ENCODE assay signal across 8 cellular contexts in the genomic region with DNA sequence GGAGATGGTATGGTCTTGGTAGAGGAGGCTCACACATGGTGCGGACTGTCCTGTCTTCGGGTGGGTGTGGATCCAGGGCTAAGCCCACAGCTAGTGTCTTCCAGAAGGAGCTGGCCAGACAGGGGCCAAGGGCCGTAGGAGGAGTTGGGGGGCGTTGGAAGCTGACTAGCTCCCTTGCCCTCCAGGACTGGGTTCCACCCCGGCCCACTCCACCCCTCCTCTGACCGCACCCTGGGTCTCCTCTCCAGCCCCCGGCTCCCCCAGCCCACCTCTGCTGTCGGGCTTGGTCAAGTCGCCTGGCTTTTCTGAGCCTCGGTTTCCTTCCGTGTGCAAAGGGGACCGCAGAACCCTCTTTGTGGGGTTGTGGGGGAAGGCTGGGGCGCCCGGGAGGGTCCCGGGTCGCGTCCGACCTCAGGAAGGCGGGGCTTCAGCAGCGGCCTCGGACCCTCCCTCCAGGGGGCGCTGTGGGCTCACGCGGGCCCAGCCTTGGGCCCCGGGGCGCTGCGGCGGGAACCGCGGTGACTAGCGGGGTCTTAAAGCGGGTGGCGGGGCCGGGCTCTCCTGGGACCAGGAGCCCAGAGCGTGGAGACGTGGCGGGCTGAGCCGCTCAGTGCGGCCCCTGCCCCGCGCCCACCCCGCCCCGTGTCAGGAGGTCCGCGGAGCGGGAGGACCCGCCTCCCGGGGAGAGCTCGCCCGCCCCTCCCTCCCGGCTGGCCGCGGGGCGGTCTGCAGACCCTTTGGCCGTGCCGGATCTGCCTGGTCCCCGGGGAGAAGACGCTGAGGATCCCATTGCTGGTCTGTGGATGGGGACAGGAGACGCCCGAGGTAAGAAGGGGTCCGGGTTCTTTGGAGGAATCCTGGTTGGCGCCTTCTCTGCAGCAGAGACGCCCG. TPM values are rescaled to one million over a fixed set of nuclear protein-coding genes. Genes with fewer than 3 reads are reported as not detected.
A peak's percentile ranks its signal among the peaks of the same experiment; 100 is the strongest.
DNase-seq lines count a peak whose midpoint lies in the region; ATAC-seq and TF ChIP-seq lines count a peak whose summit lies in the region.

No MANE protein-coding gene starts in this region.

- H3K4me2 ChIP-seq in IMR-90 (ENCODE audit: low read depth, low read length) = no peak overlapping the region

- no TSS peak for BruUV-seq in IMR-90 (replicated peaks; lab: Mats Ljungman, UMichigan)

- TF ChIP-seq POLR2A in IMR-90 (IDR thresholded peaks at IDR 0.05; ENCODE audit: low read depth, low read length) (no peak), breast epithelium (IDR thresholded peaks at IDR 0.05) (no peak), right lobe of liver (IDR thresholded peaks at IDR 0.05) (no peak)

- H3K36me3 ChIP-seq in IMR-90 (ENCODE audit: control insufficient read depth, insufficient read depth, low read length) (no peaks in the 10 kb centered on the region), breast epithelium (no peaks in the 10 kb centered on the region), right lobe of liver (no peaks in the 10 kb centered on the region)

- H3K4ac ChIP-seq in IMR-90 (ENCODE audit: low read depth, low read length) = no peak overlapping the region

- peaks cover 47% of the 10 kb centered on the region for H3K27me3 ChIP-seq in IMR-90 (ENCODE audit: control insufficient read depth, insufficient read depth, low read length)
- H3K27me3 ChIP-seq in breast epithelium = peaks cover 5 to 34% of the 10 kb centered on the region in 2 donors
- H3K27me3 ChIP-seq in right lobe of liver = peaks cover 0 to 9% of the 10 kb centered on the region in 2 donors

- CTCF ChIA-PET in IMR-90 (lab: Yijun Ruan, JAX) = no interaction called here

- no peak overlapping the region for H3K27ac ChIP-seq in IMR-90 (ENCODE audit: insufficient read depth, low read length)
- no peak overlapping the region for H3K27ac ChIP-seq in breast epithelium
- H3K27ac ChIP-seq in right lobe of liver = no peak overlapping the region

- no peak overlapping the region for H2BK15ac ChIP-seq in IMR-90 (ENCODE audit: low read depth, low read length)

- no peaks in the 10 kb centered on the region for H3K9me1 ChIP-seq in IMR-90 (ENCODE audit: insufficient read depth, low read length)

- H3K23ac ChIP-seq in IMR-90 (ENCODE audit: low read depth, low read length) = no peak overlapping the region

- in situ Hi-C loops in IMR-90 (cut with MboI; ENCODE audit: low sequenced_read_pairs) = no loop called here

- ATAC-seq in IMR-90 (ENCODE audit: low read depth) = peak; percentile 84
- peak; percentile 47 to 71 (median 65) for ATAC-seq in right lobe of liver
- ATAC-seq in HG03565 (IDR thresholded peaks at IDR 0.05; ENCODE audit: unreplicated experiment) = no peak

- H3K9ac ChIP-seq in IMR-90 (ENCODE audit: low read depth, low read length) = no peak overlapping the region

- H2BK120ac ChIP-seq in IMR-90 (ENCODE audit: low read depth, low read length) = no peak overlapping the region

- dilution Hi-C loops in IMR-90 (cut with HindIII; ENCODE audit: low sequenced_read_pairs, unreplicated experiment) = no loop called here

- H4K5ac ChIP-seq in IMR-90 (ENCODE audit: low read depth, low read length) = no peak overlapping the region

- TF ChIP-seq RAD21 in IMR-90 (IDR thresholded peaks at IDR 0.05; ENCODE audit: low read length) = peak; percentile 41

- no peaks in the 10 kb centered on the region for H3K9me3 ChIP-seq in IMR-90 (ENCODE audit: control insufficient read depth, insufficient read depth, low read length)
- H3K9me3 ChIP-seq in breast epithelium = no peaks in the 10 kb centered on the region
- H3K9me3 ChIP-seq in right lobe of liver = no peaks in the 10 kb centered on the region

- POLR2A ChIA-PET in IMR-90 (lab: Charles Lee; ENCODE audit: unreplicated experiment) = no interaction called here

- H2AK9ac ChIP-seq in IMR-90 (replicated peaks; ENCODE audit: low read depth, low read length, poor library complexity) = no peak overlapping the region

- no peak overlapping the region for H2BK5ac ChIP-seq in IMR-90 (ENCODE audit: low read depth, low read length, poor library complexity, severe bottlenecking)

- intact Hi-C loops in IMR-90 (cut with micrococcal nuclease) = no loop called here
- intact Hi-C loops in breast epithelium (cut with DNase I; ENCODE audit: low total_unique reads) = no loop called here
- intact Hi-C loops in right lobe of liver (cut with DNase I) = no loop called here

- peak overlapping the region; percentile 78 for H2AFZ ChIP-seq in IMR-90 (replicated peaks; ENCODE audit: low read length, poor library complexity)

- H3K4me1 ChIP-seq in IMR-90 (ENCODE audit: control insufficient read depth, insufficient read depth, low read length) = no peaks in the 10 kb centered on the region
- no peaks in the 10 kb centered on the region for H3K4me1 ChIP-seq in breast epithelium
- H3K4me1 ChIP-seq in right lobe of liver = peaks cover 0 to 5% (median 0%) of the 10 kb centered on the region in 4 donors

- H3K14ac ChIP-seq in IMR-90 (replicated peaks; ENCODE audit: low read depth, low read length) = no peak overlapping the region

- no peak overlapping the region for H2BK20ac ChIP-seq in IMR-90 (ENCODE audit: low read depth, low read length)

- no peaks in the 10 kb centered on the region for H4K20me1 ChIP-seq in IMR-90 (ENCODE audit: insufficient read depth, low read length)

- H2AK5ac ChIP-seq in IMR-90 (ENCODE audit: low read depth, low read length) = no peak overlapping the region

- peak; percentile 47 for DNase-seq in COLO668 (lab: John Stamatoyannopoulos, UW; ENCODE audit: unreplicated experiment)
- DNase-seq in IMR-90 = no peak
- DNase-seq in UCSD-AML1 (lab: John Stamatoyannopoulos, UW; ENCODE audit: unreplicated experiment) = peak; percentile 70
- no peak for DNase-seq in breast epithelium (ENCODE audit: low spot score in 2 of 2)
- DNase-seq in right lobe of liver = peak in 2 of 3 donors; percentile 51 to 55
- peak; percentile 43 for DNase-seq in stimulated activated CD8-positive, alpha-beta memory T cell treated with anti-CD3 and anti-CD28 coated beads, Interleukin-7, amount 100 ng/mL, for 24 hours (ENCODE audit: low read depth)
- no peak for DNase-seq in islet precursor cell

- H3K18ac ChIP-seq in IMR-90 (ENCODE audit: low read depth, low read length) = no peak overlapping the region

- no peak overlapping the region for H4K91ac ChIP-seq in IMR-90 (ENCODE audit: insufficient read depth, low read depth, low read length)

- H3K79me1 ChIP-seq in IMR-90 (ENCODE audit: low read depth in 1 of 2, low read length in 2 of 2) = no peaks in the 10 kb centered on the region

- TF ChIP-seq CTCF in IMR-90 (conservative IDR thresholded peaks at IDR 0.05; ENCODE audit: low read depth, low read length) (peak; percentile 60), breast epithelium (IDR thresholded peaks at IDR 0.05) (peak in 2 of 3 donors; percentile 21 to 26), right lobe of liver (IDR thresholded peaks at IDR 0.05) (peak; percentile 47 to 62 (median 60))

- H3K56ac ChIP-seq in IMR-90 (ENCODE audit: extremely low read depth, insufficient read depth, low read length) = no peak overlapping the region

- WGBS in IMR-90 (ENCODE audit: extremely low coverage in 2 of 2, insufficient read length in 1 of 2), 2 experiments = 9% methylated on average over 18 of the region's 64 CpGs; no CpG with 5 or more reads in 1 of the 2 experiments
- WGBS in right lobe of liver (ENCODE audit: insufficient coverage, low coverage, low lambda C conversion rate, missing lambda C conversion rate) = 17% methylated on average over 15 of the region's 64 CpGs

- H3K4me3 ChIP-seq in IMR-90 (ENCODE audit: insufficient read depth, low read depth, low read length) (no peak overlapping the region; the same call in 1 of the 2 replicates), breast epithelium (peak overlapping the region; percentile 11 to 68 (median 47)), right lobe of liver (peak overlapping the region; percentile 13 to 23 (median 18))

- H4K8ac ChIP-seq in IMR-90 (ENCODE audit: low read depth in 2 of 2, low read length in 2 of 2) = no peak overlapping the region

TF ChIP-seq in IMR-90, 13 proteins besides CTCF, POLR2A, EP300 and RAD21:
- TF ChIP-seq SMC3 (IDR thresholded peaks at IDR 0.05; ENCODE audit: low read depth, low read length) (peak; percentile 20; the same call in 1 of the 2 replicates), MAZ (IDR thresholded peaks at IDR 0.05; ENCODE audit: borderline replicate concordance, low read depth, low read length) (no peak)

RNA-seq across cellular contexts. Expression of a gene that starts 5.4 kb away (rescaled TPM):
- total RNA-seq in IMR-90 (2012; rRNA removed) (not detected in 2 replicates), breast epithelium (not detected), right lobe of liver (not detected)
- polyA plus RNA-seq in IMR-90 (2012; rRNA removed) = not detected in 2 replicates
- polyA plus RNA-seq in IMR-90 (2012; cell fraction: cytosol; rRNA removed) = not detected in 2 replicates
- polyA plus RNA-seq in IMR-90 (2012; cell fraction: nucleus; rRNA removed; ENCODE audit: low replicate concordance) = not detected in 2 replicates

RNA-seq across cellular contexts. Expression of a gene that starts 17.8 kb away (rescaled TPM):
- total RNA-seq in IMR-90 (2012; rRNA removed) (not detected in 2 replicates), breast epithelium (under 1 TPM in 1 of 3 donors, not detected in 2; 0.64 TPM), right lobe of liver (not detected)
- 0.16 and 0.21 TPM in 2 replicates for polyA plus RNA-seq in IMR-90 (2012; rRNA removed)
- 0.15 and 0.36 TPM in 2 replicates for polyA plus RNA-seq in IMR-90 (2012; cell fraction: cytosol; rRNA removed)
- 0.34 TPM in 1 of 2 replicates, not detected in the other for polyA plus RNA-seq in IMR-90 (2012; cell fraction: nucleus; rRNA removed; ENCODE audit: low replicate concordance)

RNA-seq across cellular contexts. Expression of a gene that starts 22.1 kb away (rescaled TPM):
- total RNA-seq in IMR-90 (2012; rRNA removed) (0.28 and 0.36 TPM in 2 replicates), breast epithelium (1 to 10 TPM; 1.6 to 3.4 (median 2.3) TPM), right lobe of liver (under 1 TPM in 5 of 6 experiments, not detected in 1; 0.13 to 0.32 (median 0.25) TPM)
- polyA plus RNA-seq in IMR-90 (2012; rRNA removed) = 1.1 and 1.2 TPM in 2 replicates
- polyA plus RNA-seq in IMR-90 (2012; cell fraction: cytosol; rRNA removed) = 0.80 and 1.9 TPM in 2 replicates
- 1.2 and 2.6 TPM in 2 replicates for polyA plus RNA-seq in IMR-90 (2012; cell fraction: nucleus; rRNA removed; ENCODE audit: low replicate concordance)

RNA-seq across cellular contexts. Expression of a gene that starts 22.7 kb away (rescaled TPM):
- 7.7 and 8.1 TPM in 2 replicates for total RNA-seq in IMR-90 (2012; rRNA removed)
- polyA plus RNA-seq in IMR-90 (2012; rRNA removed) = 17.5 and 21.5 TPM in 2 replicates
- polyA plus RNA-seq in IMR-90 (2012; cell fraction: cytosol; rRNA removed) = 9.7 and 22.3 TPM in 2 replicates
- polyA plus RNA-seq in IMR-90 (2012; cell fraction: nucleus; rRNA removed; ENCODE audit: low replicate concordance) = 8.4 and 19.7 TPM in 2 replicates
- total RNA-seq in breast epithelium = 10 to 100 TPM; 14.7 to 22.2 (median 16.4) TPM
- 10 to 100 TPM in 2 of 6 experiments, 1 to 10 TPM in 4; 2.6 to 10.9 (median 5.7) TPM for total RNA-seq in right lobe of liver

RNA-seq across cellular contexts. Expression of a gene that starts 39.0 kb away (rescaled TPM):
- total RNA-seq in IMR-90 (2012; rRNA removed) (8.9 and 9.3 TPM in 2 replicates), breast epithelium (10 to 100 TPM; 23.9 to 39.4 (median 26.6) TPM), right lobe of liver (10 to 100 TPM; 14.8 to 45.6 (median 28.6) TPM)
- 28.9 and 30.0 TPM in 2 replicates for polyA plus RNA-seq in IMR-90 (2012; rRNA removed)
- 53.8 and 63.8 TPM in 2 replicates for polyA plus RNA-seq in IMR-90 (2012; cell fraction: cytosol; rRNA removed)
- polyA plus RNA-seq in IMR-90 (2012; cell fraction: nucleus; rRNA removed; ENCODE audit: low replicate concordance) = 76.1 and 133 TPM in 2 replicates

Comparison
In these comparisons a context has a peak if more than half of its experiments do, and no peak if none do; other contexts are left out.
1. DNase-seq: peak in COLO668 (single experiment), UCSD-AML1 (single experiment), right lobe of liver (2 of 3) and stimulated activated CD8-positive, alpha-beta memory T cell treated with anti-CD3 and anti-CD28 coated beads, Interleukin-7, amount 100 ng/mL, for 24 hours (single experiment); none in IMR-90 (single experiment), breast epithelium (0 of 2) and islet precursor cell (single experiment).
2. Peak in every context shown above with its lines, with median percentiles within 50 percentile points of each other: CTCF ChIP-seq.